ENCODE assay signal across 32 cellular contexts in genomic region chr10:44237364-44238034, GRCh38.
"Had no signal": no experiment of that assay in that cellular context is flagged by ENCODE, and none has a peak within 500 bp of the region (broad histone marks: within the 10 kb centered on the region; RNA-seq: fewer than 3 reads in every experiment).

No MANE protein-coding gene starts in this region.

- H3K27ac ChIP-seq: epithelial cell of prostate, gastrocnemius medialis, heart left ventricle, WERI-Rb-1 had no signal

- H3K4me1 ChIP-seq: gastrocnemius medialis had no signal

- H3K9me3 ChIP-seq: gastrocnemius medialis, heart left ventricle had no signal

- ATAC-seq: activated CD4-positive, CD25-positive, alpha-beta regulatory T cell treated with anti-CD3 and anti-CD28 coated beads, Interleukin-2, amount 50 U/mL, for 24 hours; activated CD8-positive, alpha-beta T cell treated with anti-CD3 and anti-CD28 coated beads for 36 hours; activated T-cell treated with anti-CD3 and anti-CD28 coated beads, Interleukin-2, amount 50 U/mL, for 4 hours; activated T-helper 17 cell treated with anti-CD3 and anti-CD28 coated beads, Interleukin-2, amount 50 U/mL, for 72 hours; gastrocnemius medialis; T-cell; T-helper 17 cell had no signal

- FAIRE-seq: astrocyte, colon, endometrium, endothelial cell of umbilical vein had no signal

- H3K4me3 ChIP-seq: gastrocnemius medialis, heart left ventricle had no signal

- DNase-seq: activated B cell treated with CpG ODN at 0.5 μM for 24 hours; activated CD4-positive, alpha-beta T cell treated with anti-CD3 and anti-CD28 coated beads for 48 hours; activated CD4-positive, alpha-beta T cell treated with anti-CD3 and anti-CD28 coated beads, Interleukin-2, amount 50 U/mL, for 1 hour; activated CD4-positive, alpha-beta T cell treated with anti-CD3 and anti-CD28 coated beads, Interleukin-2, amount 50 U/mL, for 48 hours; activated CD8-positive, alpha-beta memory T cell treated with anti-CD3 and anti-CD28 coated beads for 24 hours; activated CD8-positive, alpha-beta T cell treated with anti-CD3 and anti-CD28 coated beads for 36 hours; activated effector memory CD4-positive, alpha-beta T cell treated with Interleukin-2 at 50 U/mL for 16 hours; activated gamma-delta T cell treated with Interleukin-2 at 50 U/mL for 16 hours; activated naive CD4-positive, alpha-beta T cell treated with anti-CD3 and anti-CD28 coated beads, Interleukin-2, amount 50 U/mL, for 16 hours; activated naive CD4-positive, alpha-beta T cell treated with Interleukin-2 at 50 U/mL for 16 hours; activated T-cell treated with anti-CD3 and anti-CD28 coated beads, Interleukin-2, amount 50 U/mL, for 4 hours; amniotic stem cell; anterior cingulate cortex; caudate nucleus; cortex of kidney; dermis blood vessel endothelial cell; effector CD4-positive, alpha-beta T cell; foreskin fibroblast; glutamatergic neuron; T-cell; T-helper 17 cell; T1000; WERI-Rb-1 had no signal

- H3K27me3 ChIP-seq: gastrocnemius medialis, heart left ventricle had no signal

- H3K36me3 ChIP-seq: gastrocnemius medialis, heart left ventricle, WERI-Rb-1 had no signal
